ENCODE assay signal across 35 cellular contexts in genomic region chr17:61646482-61646881, GRCh38. TPM values are rescaled to one million over a fixed set of nuclear protein-coding genes. Genes with fewer than 3 reads are reported as not detected.
"Had no signal": no experiment of that assay in that cellular context is flagged by ENCODE, and none has a peak within 500 bp of the region (broad histone marks: within the 10 kb centered on the region; RNA-seq: fewer than 3 reads in every experiment).

No MANE protein-coding gene starts in this region.

- H3K36me3 ChIP-seq: ascending aorta, breast epithelium, MG63 had no signal

- H3K4me3 Mint-ChIP-seq: activated CD4-positive, alpha-beta T cell treated with anti-CD3 and anti-CD28 coated beads, Interleukin-2, amount 10 ng/mL, durations not matched to agents 7 days and 5 days; activated CD8-positive, alpha-beta T cell treated with anti-CD3 and anti-CD28 coated beads, Interleukin-2, amount 10 ng/mL, durations not matched to agents 7 days and 5 days; activated naive CD4-positive, alpha-beta T cell treated with anti-CD3 and anti-CD28 coated beads, Interleukin-2, amount 50 U/mL, for 24 hours; activated naive CD8-positive, alpha-beta T cell treated with anti-CD3 and anti-CD28 coated beads, Interleukin-2, amount 10 ng/mL, durations not matched to agents 7 days and 5 days; activated T-cell treated with anti-CD3 and anti-CD28 coated beads, Interleukin-2, amount 50 U/mL, for 24 hours had no signal

- FAIRE-seq: RCC 7860 had no signal

- H3K4me2 ChIP-seq: PC-9 had no signal

- H3K4me1 Mint-ChIP-seq: activated CD4-positive, alpha-beta T cell treated with anti-CD3 and anti-CD28 coated beads, Interleukin-2, amount 10 ng/mL, durations not matched to agents 7 days and 5 days; activated naive CD4-positive, alpha-beta T cell treated with anti-CD3 and anti-CD28 coated beads, Interleukin-2, amount 50 U/mL, for 24 hours; activated naive CD8-positive, alpha-beta T cell treated with anti-CD3 and anti-CD28 coated beads, Interleukin-2, amount 10 ng/mL, durations not matched to agents 7 days and 5 days had no signal

- ATAC-seq: activated CD8-positive, alpha-beta T cell treated with anti-CD3 and anti-CD28 coated beads, Interleukin-2, amount 10 ng/mL, durations not matched to agents 7 days and 5 days; body of pancreas; Right ventricle myocardium inferior had no signal

- H3K27me3 ChIP-seq: ascending aorta, body of pancreas, breast epithelium, MG63 had no signal

- DNase-seq: activated CD4-positive, alpha-beta T cell treated with anti-CD3 and anti-CD28 coated beads, Interleukin-2, amount 10 ng/mL, durations not matched to agents 7 days and 5 days; activated CD4-positive, alpha-beta T cell treated with anti-CD3 and anti-CD28 coated beads, Interleukin-2, amount 50 U/mL, for 48 hours; activated CD8-positive, alpha-beta T cell treated with anti-CD3 and anti-CD28 coated beads, Interleukin-2, amount 10 ng/mL, durations not matched to agents 7 days and 5 days; activated gamma-delta T cell; activated naive CD4-positive, alpha-beta T cell treated with Interleukin-2 at 50 U/mL for 16 hours; activated naive CD8-positive, alpha-beta T cell treated with anti-CD3 and anti-CD28 coated beads, Interleukin-2, amount 10 ng/mL, durations not matched to agents 7 days and 5 days; activated T-cell treated with anti-CD3 and anti-CD28 coated beads, Interleukin-2, amount 50 U/mL, for 24 hours; amygdala; body of pancreas; Karpas-422; MG63; NCI-H1048; NCI-H1417; NCI-H146; NCI-H187; NCI-H2029 treated with DMSO at 0.1 percent for 48 hours; NCI-H2107; NCI-H2171; NCI-H510A; NCI-H526; NCI-H748 treated with DMSO at 0.1 percent for 48 hours; NK-92 treated with Interleukin-12 subunit alpha and Interleukin-12 subunit beta, amount 100 ng/mL, for 24 hours; PC-9; SIG-M5; T1000 had no signal

- H3K27ac Mint-ChIP-seq: activated CD4-positive, alpha-beta T cell treated with anti-CD3 and anti-CD28 coated beads, Interleukin-2, amount 10 ng/mL, durations not matched to agents 7 days and 5 days; activated CD8-positive, alpha-beta T cell treated with anti-CD3 and anti-CD28 coated beads, Interleukin-2, amount 10 ng/mL, durations not matched to agents 7 days and 5 days; activated naive CD4-positive, alpha-beta T cell treated with anti-CD3 and anti-CD28 coated beads, Interleukin-2, amount 50 U/mL, for 24 hours; activated naive CD8-positive, alpha-beta T cell treated with anti-CD3 and anti-CD28 coated beads, Interleukin-2, amount 10 ng/mL, durations not matched to agents 7 days and 5 days; activated T-cell treated with anti-CD3 and anti-CD28 coated beads, Interleukin-2, amount 50 U/mL, for 24 hours; activated T-helper 2 cell treated with anti-CD3 and anti-CD28 coated beads, Interferon-gamma antibody, Interleukin-2, Interleukin-4, amounts not matched to agents 10 μg/mL and 5 μg/mL and 100 μg/mL, durations not matched to agents 14 hours and 24 hours and 36 hours had no signal

- H3K4me1 ChIP-seq: ascending aorta, body of pancreas, breast epithelium had no signal

- H3K27ac ChIP-seq: ascending aorta, body of pancreas, breast epithelium, PC-9, RWPE1 had no signal

- H3K9me3 ChIP-seq: ascending aorta, body of pancreas had no signal

- H3K4me3 ChIP-seq: ascending aorta, body of pancreas, breast epithelium, MG63, PC-9 had no signal

- H2AFZ ChIP-seq: PC-9 had no signal

RNA-seq across cellular contexts. Expression of gene NACA2, which starts 55.5 kb away (rescaled TPM):
- total RNA-seq: activated CD8-positive, alpha-beta T cell treated with anti-CD3 and anti-CD28 coated beads, Interleukin-2, amount 10 ng/mL, durations not matched to agents 7 days and 5 days; activated naive CD8-positive, alpha-beta T cell treated with anti-CD3 and anti-CD28 coated beads, Interleukin-2, amount 10 ng/mL, durations not matched to agents 7 days and 5 days; activated T-helper 2 cell treated with anti-CD3 and anti-CD28 coated beads, Interferon-gamma antibody, Interleukin-2, Interleukin-4, amounts not matched to agents 10 μg/mL and 5 μg/mL and 100 μg/mL, durations not matched to agents 14 hours and 24 hours and 36 hours; ascending aorta; breast epithelium; cardiac septum; PC-9; Right ventricle myocardium inferior; SK-MEL-5; T-helper 2 cell treated with Interferon-gamma antibody and Interleukin-4, amounts not matched to agents 100 ng/mL and 5 ng/mL, for 36 hours had no signal
